11 cellular contexts compared by ENCODE assay signal in the genomic region with DNA sequence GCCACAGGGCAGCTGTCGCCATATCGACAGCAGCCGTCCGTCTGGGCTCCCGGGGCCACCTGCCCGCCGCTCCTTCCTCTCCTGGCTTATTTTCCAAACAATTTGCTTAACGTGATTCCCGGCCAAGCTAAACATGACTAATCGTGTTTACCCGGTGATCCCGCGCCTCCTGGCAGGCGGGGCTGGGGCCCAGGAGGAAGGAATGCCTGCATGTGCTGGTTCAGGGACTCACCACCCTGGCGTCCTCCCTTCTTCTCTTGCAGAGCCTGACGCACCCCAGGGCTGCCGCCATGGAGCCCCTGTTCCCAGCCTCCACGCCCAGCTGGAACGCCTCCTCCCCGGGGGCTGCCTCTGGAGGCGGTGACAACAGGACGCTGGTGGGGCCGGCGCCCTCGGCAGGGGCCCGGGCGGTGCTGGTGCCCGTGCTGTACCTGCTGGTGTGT. TPM values are rescaled to one million over a fixed set of nuclear protein-coding genes. Genes with fewer than 3 reads are reported as not detected.
DNase-seq lines count a peak whose midpoint lies in the region; ATAC-seq and TF ChIP-seq lines count a peak whose summit lies in the region.
"Had no signal": no experiment of that assay in that cellular context is flagged by ENCODE, and none has a peak within 500 bp of the region (broad histone marks: within the 10 kb centered on the region; RNA-seq: fewer than 3 reads in every experiment).

No MANE protein-coding gene starts in this region.

- peaks cover 17% of the 10 kb centered on the region for H3K4me1 ChIP-seq in prostate gland (replicated peaks)
- H3K4me1 ChIP-seq in heart left ventricle: peaks cover 0 to 3% (median 0%) of the 10 kb centered on the region in 12 donors

- intact Hi-C loops in prostate gland (cut with DNase I): no loop called here
- intact Hi-C loops in heart left ventricle (cut with DNase I): loop anchor here in 1 of 10 donors (2.0 kb wide), 1 partner anchor 22 kb away; no protein-coding TSS in a partner anchor

- ATAC-seq in GM21381 (IDR thresholded peaks at IDR 0.05; ENCODE audit: unreplicated experiment) (no peak), heart left ventricle (no peak), HG02610 (IDR thresholded peaks at IDR 0.05; ENCODE audit: unreplicated experiment) (no peak)
- ATAC-seq: left ventricle myocardium superior had no signal

- H3K27me3 ChIP-seq in H7 (ENCODE audit: control insufficient read depth, insufficient read depth, low read length) (no peaks in the 10 kb centered on the region), prostate gland (replicated peaks; ENCODE audit: insufficient read depth) (peaks cover 4% of the 10 kb centered on the region), heart left ventricle (peaks cover 20 to 88% (median 31%) of the 10 kb centered on the region in 9 donors)

- 16% methylated on average over 27 of the region's 28 CpGs for WGBS in prostate gland
- WGBS in heart left ventricle, 4 donors: 48 to 59% (median 54%) methylated on average over 14 to 28 of the region's 28 CpGs

- H3K27ac ChIP-seq in coronary artery (peak overlapping the region in 1 of 2 donors; percentile 72), prostate gland (peak overlapping the region; percentile 59 to 66), heart left ventricle (no peak overlapping the region)

- TF ChIP-seq POLR2A in prostate gland (IDR thresholded peaks at IDR 0.05) (peak; percentile 54), heart left ventricle (IDR thresholded peaks at IDR 0.05) (no peak)

- H3K9me3 ChIP-seq in prostate gland: no peaks in the 10 kb centered on the region
- no peaks in the 10 kb centered on the region for H3K9me3 ChIP-seq in heart left ventricle

- DNase-seq in H7 (peak; percentile 70), NCI-H69 (lab: John Stamatoyannopoulos, UW) (peak; percentile 98), coronary artery (ENCODE audit: low spot score) (peak; percentile 91), prostate gland (ENCODE audit: low spot score) (peak; percentile 91), DMS114 treated with DMSO at 0.1 percent for 48 hours (lab: John Stamatoyannopoulos, UW; ENCODE audit: unreplicated experiment) (no peak), heart left ventricle (no peak)
- DNase-seq: left ventricle myocardium superior, MM.1S had no signal

- TF ChIP-seq CTCF in coronary artery (IDR thresholded peaks at IDR 0.05) (no peak), prostate gland (IDR thresholded peaks at IDR 0.05) (peak in 1 of 4 experiments; percentile 19), heart left ventricle (IDR thresholded peaks at IDR 0.05) (no peak)

- no peak overlapping the region for H3K4me3 ChIP-seq in H7 (ENCODE audit: insufficient read depth, low read depth, low read length)
- H3K4me3 ChIP-seq in coronary artery: peak overlapping the region; percentile 47
- peak overlapping the region in 1 of 2 donors; percentile 17 for H3K4me3 ChIP-seq in prostate gland
- no peak overlapping the region for H3K4me3 ChIP-seq in heart left ventricle

- H3K36me3 ChIP-seq in H7 (replicated peaks; ENCODE audit: control insufficient read depth, insufficient read depth, low read length) (no peaks in the 10 kb centered on the region), prostate gland (no peaks in the 10 kb centered on the region), heart left ventricle (no peaks in the 10 kb centered on the region)

RNA-seq across cellular contexts. Expression of a gene that starts 6.1 kb away (rescaled TPM):
- total RNA-seq in H7 (2014; rRNA removed; shearing (Covaris generic)): 0.18 and 0.21 TPM in 2 replicates
- total RNA-seq in prostate gland (1 to 10 TPM; 1.1 to 1.8 TPM), heart left ventricle (10 to 100 TPM in 3 of 9 donors, 1 to 10 TPM in 5, under 1 TPM in 1; 0.39 to 20.1 (median 6.5) TPM)
- polyA plus RNA-seq in heart left ventricle: 1 to 10 TPM in 1 of 2 donors, under 1 TPM in 1; 0.22 to 1.3 TPM

RNA-seq across cellular contexts. Expression of a gene that starts 17.4 kb away (rescaled TPM):
- not detected in 2 replicates for total RNA-seq in H7 (2014; rRNA removed; shearing (Covaris generic))
- total RNA-seq in prostate gland (under 1 TPM in 1 of 2 donors, not detected in 1; 0.34 TPM), heart left ventricle (not detected)
- not detected for polyA plus RNA-seq in heart left ventricle
- total RNA-seq: H1, left ventricle myocardium superior had no signal
- polyA plus RNA-seq: H1 had no signal

Comparison
In these comparisons a context has a peak if more than half of its experiments do, and no peak if none do; other contexts are left out.
1. DNase-seq: peak in H7 (single experiment), NCI-H69 (single experiment), coronary artery (single experiment) and prostate gland (single experiment); none in DMS114 treated with DMSO at 0.1 percent for 48 hours (single experiment) and heart left ventricle (0 of 5).
2. H3K27ac ChIP-seq: peak in prostate gland (2 of 2); none in heart left ventricle (0 of 12).